8 cellular contexts compared by ENCODE assay signal in genomic region chr4:54065282-54066087, GRCh38. TPM values are rescaled to one million over a fixed set of nuclear protein-coding genes. Genes with fewer than 3 reads are reported as not detected.
DNase-seq lines count a peak whose midpoint lies in the region; ATAC-seq, FAIRE-seq and TF ChIP-seq lines count a peak whose summit lies in the region.

No MANE protein-coding gene starts in this region.

- POLR2A ChIA-PET in A549 (lab: Yijun Ruan, JAX): no interaction called here

- CTCF ChIA-PET in A549 (lab: Yijun Ruan, JAX): interaction anchor here (2.2 kb wide), 1 partner anchor 153 kb away, joined by 6 read pairs; no protein-coding TSS in a partner anchor

- no peak for ATAC-seq in A549

- intact Hi-C loops in breast epithelium (cut with DNase I; ENCODE audit: low total_unique reads): no loop called here

- no peak for TF ChIP-seq CTCF in A549 (IDR thresholded peaks at IDR 0.05)
- TF ChIP-seq CTCF in breast epithelium (IDR thresholded peaks at IDR 0.05): no peak

- 81% methylated on average over 6 of the region's 6 CpGs for WGBS in A549 (ENCODE audit: missing lambda C conversion rate)

- no peak for FAIRE-seq in A549 (lab: Jason Lieb, UNC)

- no peaks in the 10 kb centered on the region for H3K36me3 Mint-ChIP-seq in IgD-negative memory B cell

- peak overlapping the region; percentile 69 for H3K9ac ChIP-seq in mucosa of stomach (ENCODE audit: low read length)

- TF ChIP-seq EP300 in A549 (IDR thresholded peaks at IDR 0.05): no peak

- H3K27me3 ChIP-seq in breast epithelium (no peaks in the 10 kb centered on the region), mucosa of stomach (ENCODE audit: control insufficient read depth, insufficient read depth, low read length) (no peaks in the 10 kb centered on the region)

- peak overlapping the region; percentile 99 for H3K4me2 ChIP-seq in A549

- H3K4me1 Mint-ChIP-seq in IgD-negative memory B cell: peaks cover 20 to 32% (median 27%) of the 10 kb centered on the region in 3 donors

- peak overlapping the region; percentile 85 to 98 (median 86) for H3K27ac Mint-ChIP-seq in IgD-negative memory B cell

- H3K4me3 ChIP-seq in A549 (peak overlapping the region; percentile 84; the same call in 2 of the 3 replicates), breast epithelium (peak overlapping the region; percentile 85 to 99 (median 98)), mucosa of stomach (ENCODE audit: low read length) (peak overlapping the region; percentile 20)

- peaks cover 3% of the 10 kb centered on the region for H3K27me3 Mint-ChIP-seq in IgD-negative memory B cell

- peak overlapping the region; percentile 86 to 98; a peak in 4 of 6 replicates for H3K27ac ChIP-seq in A549
- peak overlapping the region; percentile 98 to 99 for H3K27ac ChIP-seq in breast epithelium

- TF ChIP-seq RAD21 in A549 (conservative IDR thresholded peaks at IDR 0.05 in 1 of 2, IDR thresholded peaks at IDR 0.05 in 1 of 2): no peak

- no peaks in the 10 kb centered on the region for H3K9me3 Mint-ChIP-seq in IgD-negative memory B cell

- H3K36me3 ChIP-seq in breast epithelium: no peaks in the 10 kb centered on the region
- no peaks in the 10 kb centered on the region for H3K36me3 ChIP-seq in mucosa of stomach (ENCODE audit: control insufficient read depth, insufficient read depth, low read length)

- no peak for TF ChIP-seq POLR2A in A549 (IDR thresholded peaks at IDR 0.05; ENCODE audit: low read length)
- TF ChIP-seq POLR2A in breast epithelium (IDR thresholded peaks at IDR 0.05): no peak

- H3K4me1 ChIP-seq in A549 (peaks cover 29% of the 10 kb centered on the region), breast epithelium (peaks cover 7 to 8% of the 10 kb centered on the region in 2 donors), mucosa of stomach (ENCODE audit: control insufficient read depth, insufficient read depth, low read length) (peaks cover 19% of the 10 kb centered on the region)

- peak overlapping the region; percentile 82 to 92 (median 90) for H3K4me3 Mint-ChIP-seq in IgD-negative memory B cell

- H3K9me3 ChIP-seq in A549 (no peaks in the 10 kb centered on the region), breast epithelium (no peaks in the 10 kb centered on the region), mucosa of stomach (ENCODE audit: control insufficient read depth, low read length) (no peaks in the 10 kb centered on the region)

- no peak for DNase-seq in A549 (ENCODE audit: low read depth in 1 of 2, low spot score in 1 of 2)
- no peak for DNase-seq in breast epithelium (ENCODE audit: low spot score in 2 of 2)
- no peak for DNase-seq in activated gamma-delta T cell (lab: John Stamatoyannopoulos, UW)
- DNase-seq in epidermal melanocyte (ENCODE audit: insufficient read length, low spot score): no peak
- no peak for DNase-seq in retina
- DNase-seq in T-helper 9 cell: no peak

TF ChIP-seq in A549, 52 proteins besides CTCF, POLR2A, EP300 and RAD21:
- TF ChIP-seq GATA3 (IDR thresholded peaks at IDR 0.05; ENCODE audit: borderline replicate concordance) (no peak), FOXS1 (CRISPR knock-in tag; IDR thresholded peaks at IDR 0.05) (no peak), KDM1A (IDR thresholded peaks at IDR 0.05; ENCODE audit: low read depth) (no peak), HOXB5 (CRISPR knock-in tag; IDR thresholded peaks at IDR 0.05) (no peak), ZFP36 (IDR thresholded peaks at IDR 0.05; ENCODE audit: borderline replicate concordance, partially characterized antibody) (no peak), POLR2AphosphoS2 (conservative IDR thresholded peaks at IDR 0.05; ENCODE audit: low read length) (no peak), TP53 (CRISPR knock-in tag; IDR thresholded peaks at IDR 0.05) (no peak), RARB (CRISPR knock-in tag; IDR thresholded peaks at IDR 0.05) (no peak), MYC (IDR thresholded peaks at IDR 0.05; ENCODE audit: borderline replicate concordance, low read length) (no peak), PBX3 (IDR thresholded peaks at IDR 0.05) (no peak), MAZ (IDR thresholded peaks at IDR 0.05; ENCODE audit: borderline replicate concordance, low read depth, low read length) (no peak)

RNA-seq across cellular contexts. Expression of gene CHIC2, which starts 1.1 kb away (rescaled TPM):
- polyA plus RNA-seq in A549 (2011; rRNA removed): 6.3 and 10.1 TPM in 2 replicates
- polyA plus RNA-seq in A549 (2012; cell fraction: cytosol; rRNA removed): 4.9 and 6.1 TPM in 2 replicates
- 2.8 and 3.6 TPM in 2 replicates for polyA plus RNA-seq in A549 (2012; cell fraction: nucleus; rRNA removed)
- 5.9 to 6.3 TPM (median 6.2 TPM) in 3 replicates for polyA plus RNA-seq in A549 (2017; fragmentation: RNase III; extraction: RNeasy Plus Mini Kit Qiagen cat#74134 plus additional on column Dnase treatment)
- 3.4 and 3.8 TPM in 2 replicates for polyA minus RNA-seq in A549 (2011; rRNA and poly(A)+ RNA removed)
- 43.6 TPM for polyA plus RNA-seq in IgD-negative memory B cell
- total RNA-seq in breast epithelium: 10 to 100 TPM; 33.9 to 71.4 (median 47.5) TPM

RNA-seq across cellular contexts. Expression of gene GSX2, which starts 34.5 kb away (rescaled TPM):
- polyA plus RNA-seq in A549 (2011; rRNA removed) (not detected in 2 replicates), A549 (2017; fragmentation: RNase III; extraction: RNeasy Plus Mini Kit Qiagen cat#74134 plus additional on column Dnase treatment) (not detected in 3 replicates), IgD-negative memory B cell (1.2 TPM)
- not detected in 2 replicates for polyA plus RNA-seq in A549 (2012; cell fraction: cytosol; rRNA removed)
- polyA plus RNA-seq in A549 (2012; cell fraction: nucleus; rRNA removed): not detected in 2 replicates
- not detected in 2 replicates for polyA minus RNA-seq in A549 (2011; rRNA and poly(A)+ RNA removed)
- total RNA-seq in breast epithelium: not detected

Comparison
In these comparisons a context has a peak if more than half of its experiments do, and no peak if none do; other contexts are left out.
1. H3K4me3 ChIP-seq: peak in every context shown above with its lines; median percentile 98 in breast epithelium; 84 in A549; 20 in mucosa of stomach.